In the genomic region with DNA sequence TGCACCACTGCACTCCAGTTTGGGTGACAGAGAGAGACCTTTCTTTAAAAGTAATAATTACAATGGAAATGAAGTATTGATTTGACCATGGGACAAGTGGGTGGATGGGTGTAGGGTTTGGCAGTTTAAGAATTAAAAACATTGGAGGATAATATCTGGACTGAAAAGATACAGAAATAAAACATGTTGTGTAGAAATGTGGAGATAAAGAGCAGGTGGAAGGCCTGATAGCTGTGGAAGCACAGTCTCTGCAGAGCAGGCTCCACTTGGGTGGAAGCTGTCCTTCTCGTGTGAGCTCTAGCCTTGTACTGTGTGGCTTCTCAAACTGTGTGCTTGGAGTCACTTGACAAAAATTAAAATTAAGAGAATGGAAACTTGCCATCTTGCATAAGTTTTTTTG, we compare ENCODE assay signal across 21 cellular contexts.
"Had no signal": no experiment of that assay in that cellular context is flagged by ENCODE, and none has a peak within 500 bp of the region (broad histone marks: within the 10 kb centered on the region; RNA-seq: fewer than 3 reads in every experiment).

No MANE protein-coding gene starts in this region.

- H3K27ac Mint-ChIP-seq: activated B cell treated with CpG ODN at 0.5 μM for 24 hours; activated CD8-positive, alpha-beta memory T cell treated with anti-CD3 and anti-CD28 coated beads, Interleukin-2, amount 10 ng/mL, durations not matched to agents 7 days and 5 days; activated CD8-positive, alpha-beta T cell treated with anti-CD3 and anti-CD28 coated beads for 36 hours; activated naive CD4-positive, alpha-beta T cell treated with anti-CD3 and anti-CD28 coated beads, Interleukin-2, amount 50 U/mL, for 72 hours; activated T-cell treated with anti-CD3 and anti-CD28 coated beads, Interleukin-2, amount 50 U/mL, for 72 hours; nephron; stimulated activated effector memory CD8-positive, alpha-beta T cell treated with anti-CD3 and anti-CD28 coated beads, Interleukin-12 subunit alpha, Interleukin-12 subunit beta, amount 100 ng/mL, for 72 hours; T-helper 1 cell treated with Interleukin-12 subunit alpha and Interleukin-12 subunit beta and Interleukin-4 antibody, amounts not matched to agents 30 μg/mL and 1 μg/mL, for 36 hours had no signal

- H3K4me1 Mint-ChIP-seq: activated CD8-positive, alpha-beta memory T cell treated with anti-CD3 and anti-CD28 coated beads, Interleukin-2, amount 10 ng/mL, durations not matched to agents 7 days and 5 days; stimulated activated effector memory CD8-positive, alpha-beta T cell treated with anti-CD3 and anti-CD28 coated beads, Interleukin-12 subunit alpha, Interleukin-12 subunit beta, amount 100 ng/mL, for 72 hours had no signal

- H3K4me3 Mint-ChIP-seq: activated B cell treated with CpG ODN at 0.5 μM for 24 hours; activated CD8-positive, alpha-beta memory T cell treated with anti-CD3 and anti-CD28 coated beads, Interleukin-2, amount 10 ng/mL, durations not matched to agents 7 days and 5 days; activated CD8-positive, alpha-beta T cell treated with anti-CD3 and anti-CD28 coated beads for 36 hours; activated T-cell treated with anti-CD3 and anti-CD28 coated beads, Interleukin-2, amount 50 U/mL, for 72 hours; nephron; stimulated activated effector memory CD8-positive, alpha-beta T cell treated with anti-CD3 and anti-CD28 coated beads, Interleukin-12 subunit alpha, Interleukin-12 subunit beta, amount 100 ng/mL, for 72 hours; T-helper 1 cell treated with Interleukin-12 subunit alpha and Interleukin-12 subunit beta and Interleukin-4 antibody, amounts not matched to agents 30 μg/mL and 1 μg/mL, for 36 hours had no signal

- H3K36me3 Mint-ChIP-seq: activated CD8-positive, alpha-beta memory T cell treated with anti-CD3 and anti-CD28 coated beads, Interleukin-2, amount 10 ng/mL, durations not matched to agents 7 days and 5 days; activated naive CD4-positive, alpha-beta T cell treated with anti-CD3 and anti-CD28 coated beads, Interleukin-2, amount 50 U/mL, for 72 hours; stimulated activated effector memory CD8-positive, alpha-beta T cell treated with anti-CD3 and anti-CD28 coated beads, Interleukin-12 subunit alpha, Interleukin-12 subunit beta, amount 100 ng/mL, for 72 hours had no signal

- DNase-seq: activated B cell treated with CpG ODN at 0.5 μM for 24 hours; activated CD4-positive, alpha-beta T cell treated with anti-CD3 and anti-CD28 coated beads, Interleukin-2, amount 50 U/mL, for 1 hour; activated CD8-positive, alpha-beta memory T cell treated with anti-CD3 and anti-CD28 coated beads, Interleukin-2, amount 10 ng/mL, durations not matched to agents 7 days and 5 days; activated CD8-positive, alpha-beta T cell treated with anti-CD3 and anti-CD28 coated beads for 36 hours; activated naive CD4-positive, alpha-beta T cell; activated T-cell treated with anti-CD3 and anti-CD28 coated beads for 4 hours; activated T-cell treated with anti-CD3 and anti-CD28 coated beads, Interleukin-2, amount 50 U/mL, for 72 hours; central memory CD4-positive, alpha-beta T cell; left lung; mucosa of descending colon; ovary; stimulated activated CD4-positive, alpha-beta T cell treated with anti-CD3 and anti-CD28 coated beads, Interleukin-12 subunit alpha, Interleukin-12 subunit beta, amount 100 ng/mL, for 4 hours; stimulated activated CD4-positive, alpha-beta T cell treated with anti-CD3 and anti-CD28 coated beads, Interleukin-4, amount 100 ng/mL, for 24 hours; T-helper 9 cell; tibial artery; upper lobe of right lung had no signal

- H3K27me3 Mint-ChIP-seq: activated B cell treated with CpG ODN at 0.5 μM for 24 hours; activated CD8-positive, alpha-beta memory T cell treated with anti-CD3 and anti-CD28 coated beads, Interleukin-2, amount 10 ng/mL, durations not matched to agents 7 days and 5 days; activated CD8-positive, alpha-beta T cell treated with anti-CD3 and anti-CD28 coated beads for 36 hours; progenitor cell of endocrine pancreas had no signal

- H3K9me3 Mint-ChIP-seq: activated B cell treated with CpG ODN at 0.5 μM for 24 hours; activated CD8-positive, alpha-beta T cell treated with anti-CD3 and anti-CD28 coated beads for 36 hours; activated naive CD4-positive, alpha-beta T cell treated with anti-CD3 and anti-CD28 coated beads, Interleukin-2, amount 50 U/mL, for 72 hours; activated T-cell treated with anti-CD3 and anti-CD28 coated beads, Interleukin-2, amount 50 U/mL, for 72 hours; stimulated activated effector memory CD8-positive, alpha-beta T cell treated with anti-CD3 and anti-CD28 coated beads, Interleukin-12 subunit alpha, Interleukin-12 subunit beta, amount 100 ng/mL, for 72 hours; T-helper 1 cell treated with Interleukin-12 subunit alpha and Interleukin-12 subunit beta and Interleukin-4 antibody, amounts not matched to agents 30 μg/mL and 1 μg/mL, for 36 hours had no signal

- ATAC-seq: activated CD8-positive, alpha-beta memory T cell treated with anti-CD3 and anti-CD28 coated beads, Interleukin-2, amount 10 ng/mL, durations not matched to agents 7 days and 5 days; activated CD8-positive, alpha-beta T cell treated with anti-CD3 and anti-CD28 coated beads for 36 hours; activated naive CD4-positive, alpha-beta T cell treated with anti-CD3 and anti-CD28 coated beads, Interleukin-2, amount 50 U/mL, for 72 hours; activated T-cell treated with anti-CD3 and anti-CD28 coated beads, Interleukin-2, amount 50 U/mL, for 72 hours; stimulated activated effector memory CD8-positive, alpha-beta T cell treated with anti-CD3 and anti-CD28 coated beads, Interleukin-12 subunit alpha, Interleukin-12 subunit beta, amount 100 ng/mL, for 72 hours had no signal
